13 cellular contexts compared by ENCODE assay signal in genomic region chr18:9835112-9835755, GRCh38. TPM values are rescaled to one million over a fixed set of nuclear protein-coding genes. Genes with fewer than 3 reads are reported as not detected.
DNase-seq lines count a peak whose midpoint lies in the region; ATAC-seq and TF ChIP-seq lines count a peak whose summit lies in the region.
"Had no signal": no experiment of that assay in that cellular context is flagged by ENCODE, and none has a peak within 500 bp of the region (broad histone marks: within the 10 kb centered on the region; RNA-seq: fewer than 3 reads in every experiment).

No MANE protein-coding gene starts in this region.

- H3K4me3 ChIP-seq in RWPE2 (ENCODE audit: severe bottlenecking) (no peak overlapping the region), stomach (no peak overlapping the region), right cardiac atrium (ENCODE audit: low read length) (no peak overlapping the region), lower leg skin (ENCODE audit: low read depth, poor library complexity, severe bottlenecking) (no peak overlapping the region), aorta (ENCODE audit: low read length in 2 of 2) (no peak overlapping the region)

- no peak for TF ChIP-seq EP300 in stomach (IDR thresholded peaks at IDR 0.05)

- intact Hi-C loops in stomach (cut with DNase I; ENCODE audit: low total_unique reads) (no loop called here), right cardiac atrium (cut with DNase I) (no loop called here), lower leg skin (cut with DNase I; ENCODE audit: low total_unique reads) (no loop called here), aorta (cut with DNase I) (no loop called here)

- H3K36me3 ChIP-seq in RWPE2 (ENCODE audit: low read depth) (no peaks in the 10 kb centered on the region), stomach (peaks cover 0 to 19% (median 2%) of the 10 kb centered on the region in 4 donors), aorta (ENCODE audit: control insufficient read depth in 1 of 2, insufficient read depth in 2 of 2, low read length in 1 of 2) (no peaks in the 10 kb centered on the region)

- H3K27ac ChIP-seq in RWPE2 (ENCODE audit: poor library complexity, severe bottlenecking) (peak overlapping the region; percentile 19), stomach (peak overlapping the region in 3 of 5 donors; percentile 34 to 76 (median 68)), right cardiac atrium (ENCODE audit: low read length) (no peak overlapping the region), aorta (ENCODE audit: low read depth in 1 of 2, low read length in 2 of 2) (no peak overlapping the region)

- H3K27me3 ChIP-seq in RWPE2 (ENCODE audit: insufficient read depth, poor library complexity, severe bottlenecking) (no peaks in the 10 kb centered on the region), stomach (no peaks in the 10 kb centered on the region), right cardiac atrium (ENCODE audit: control insufficient read depth, insufficient read depth) (no peaks in the 10 kb centered on the region), aorta (ENCODE audit: control insufficient read depth in 1 of 2, insufficient read depth in 2 of 2, low read length in 1 of 2) (no peaks in the 10 kb centered on the region)

- DNase-seq in NCI-H187 treated with DMSO at 0.1 percent for 48 hours (lab: John Stamatoyannopoulos, UW) (peak; percentile 33), RWPE2 (ENCODE audit: low spot score) (no peak), iPS-NIHi11 (ENCODE audit: low spot score) (peak; percentile 50), stomach (no peak), right cardiac atrium (no peak), lower leg skin (ENCODE audit: low spot score in 2 of 2) (no peak), aorta (no peak)
- DNase-seq: left ventricle myocardium superior; NK-92 treated with Interleukin-12 subunit alpha and Interleukin-12 subunit beta, amount 100 ng/mL, for 24 hours; small intestine; T-cell had no signal

- WGBS in stomach, 5 donors, result 56 to 70% (median 59%) methylated on average over 11 of the region's 11 CpGs
- WGBS in right cardiac atrium, result 80% methylated on average over 11 of the region's 11 CpGs
- WGBS in lower leg skin, 2 donors, result 51 to 59% methylated on average over 11 of the region's 11 CpGs
- WGBS in aorta, 2 donors, result 88% methylated on average over 11 of the region's 11 CpGs

- ATAC-seq in RWPE2 (ENCODE audit: low read depth) (peak; percentile 64), right cardiac atrium (no peak), GM21717 (IDR thresholded peaks at IDR 0.05; ENCODE audit: unreplicated experiment) (no peak), aorta (ENCODE audit: low FRiP score) (no peak)
- ATAC-seq: left ventricle myocardium superior, T-cell had no signal

- TF ChIP-seq POLR2A in stomach (IDR thresholded peaks at IDR 0.05) (no peak), lower leg skin (IDR thresholded peaks at IDR 0.05) (no peak)

- TF ChIP-seq CTCF in RWPE2 (IDR thresholded peaks at IDR 0.05; ENCODE audit: poor library complexity, severe bottlenecking) (no peak), stomach (IDR thresholded peaks at IDR 0.05) (no peak), lower leg skin (IDR thresholded peaks at IDR 0.05) (no peak)

- no peaks in the 10 kb centered on the region for H3K9me3 ChIP-seq in RWPE2 (ENCODE audit: severe bottlenecking)
- no peaks in the 10 kb centered on the region for H3K9me3 ChIP-seq in stomach
- H3K9me3 ChIP-seq in right cardiac atrium (ENCODE audit: control insufficient read depth, low read length), result no peaks in the 10 kb centered on the region
- no peaks in the 10 kb centered on the region for H3K9me3 ChIP-seq in aorta (ENCODE audit: control insufficient read depth, low read length)

- H3K4me1 ChIP-seq in RWPE2 (ENCODE audit: insufficient read depth, poor library complexity, severe bottlenecking) (peaks cover 10% of the 10 kb centered on the region), stomach (peaks cover 0 to 46% (median 8%) of the 10 kb centered on the region in 4 donors), right cardiac atrium (ENCODE audit: control insufficient read depth, insufficient read depth, low read length) (peaks cover 7% of the 10 kb centered on the region), aorta (ENCODE audit: control insufficient read depth in 1 of 2, insufficient read depth in 2 of 2, low read length in 2 of 2) (peaks cover 0 to 3% of the 10 kb centered on the region in 2 donors)

RNA-seq across cellular contexts. Expression of gene TXNDC2, which starts 50.5 kb away (rescaled TPM):
- total RNA-seq in stomach (under 1 TPM in 1 of 5 donors, not detected in 4; 0.18 TPM), right cardiac atrium (under 1 TPM in 2 of 4 donors, not detected in 2; 0.23 to 0.42 TPM), lower leg skin (under 1 TPM in 1 of 4 donors, not detected in 3; 0.06 TPM), aorta (under 1 TPM; 0.21 to 0.65 TPM)
- polyA plus RNA-seq in stomach (not detected), right cardiac atrium (not detected), aorta (not detected)
- total RNA-seq: activated CD8-positive, alpha-beta memory T cell treated with anti-CD3 and anti-CD28 coated beads for 36 hours; left ventricle myocardium superior; T-cell had no signal

Comparison
In these comparisons a context has a peak if more than half of its experiments do, and no peak if none do; other contexts are left out.
1. DNase-seq: peak in NCI-H187 treated with DMSO at 0.1 percent for 48 hours (single experiment) and iPS-NIHi11 (single experiment); none in RWPE2 (single experiment), stomach (single experiment), right cardiac atrium (0 of 3), lower leg skin (0 of 2) and aorta (0 of 2).
2. H3K27ac ChIP-seq: peak in RWPE2 (single experiment) and stomach (3 of 5); none in right cardiac atrium (single experiment) and aorta (0 of 2).